Comparison of ENCODE assay signal across 10 cellular contexts in the genomic region with DNA sequence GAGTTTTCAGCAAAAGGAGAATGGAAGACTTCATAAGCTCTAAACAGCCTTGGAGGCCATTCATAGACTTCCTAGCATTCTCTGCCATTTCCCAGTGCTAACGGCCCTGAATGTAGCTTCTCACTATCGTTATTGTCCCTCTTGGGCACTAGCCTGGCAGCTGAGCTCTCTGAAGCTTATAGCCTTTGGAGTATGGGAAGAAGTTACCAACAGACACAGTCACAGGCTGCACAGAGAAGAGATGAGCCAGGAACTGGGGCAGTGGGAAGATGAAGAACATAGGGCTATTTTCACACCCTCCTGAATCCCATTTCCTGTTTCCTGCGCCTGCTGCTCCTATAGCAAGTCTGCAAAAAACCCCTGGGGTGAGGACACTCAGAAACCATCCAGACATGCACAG. TPM values are rescaled to one million over a fixed set of nuclear protein-coding genes. Genes with fewer than 3 reads are reported as not detected.
DNase-seq lines count a peak whose midpoint lies in the region; ATAC-seq, FAIRE-seq and TF ChIP-seq lines count a peak whose summit lies in the region.
"Had no signal": no experiment of that assay in that cellular context is flagged by ENCODE, and none has a peak within 500 bp of the region (broad histone marks: within the 10 kb centered on the region; RNA-seq: fewer than 3 reads in every experiment).

No MANE protein-coding gene starts in this region.

- WGBS in smooth muscle cell (ENCODE audit: low lambda C conversion rate) = 19% methylated on average over 3 of the region's 3 CpGs

- peaks cover 5% of the 10 kb centered on the region for H3F3A ChIP-seq in smooth muscle cell (ENCODE audit: low read depth)

- DNase-seq in HT1080 (ENCODE audit: low read depth) (peak; percentile 6), astrocyte (ENCODE audit: low read depth) (no peak), iPS-NIHi7 (ENCODE audit: extremely low spot score) (peak; percentile 43), smooth muscle cell (lab: John Stamatoyannopoulos, UW; ENCODE audit: unreplicated experiment) (no peak), NCI-H774 (lab: John Stamatoyannopoulos, UW) (no peak), NCI-H128 (lab: John Stamatoyannopoulos, UW; ENCODE audit: unreplicated experiment) (no peak)
- DNase-seq: naive thymus-derived CD8-positive, alpha-beta T cell; NCI-H1930; T-helper 9 cell had no signal

- ATAC-seq in HG03432 (IDR thresholded peaks at IDR 0.05; ENCODE audit: unreplicated experiment) = no peak
- ATAC-seq: naive thymus-derived CD8-positive, alpha-beta T cell had no signal

- H3K4me3 ChIP-seq in astrocyte (ENCODE audit: insufficient read depth, low read depth, low read length) = no peak overlapping the region
- no peak overlapping the region for H3K4me3 ChIP-seq in smooth muscle cell

- TF ChIP-seq CTCF in astrocyte (IDR thresholded peaks at IDR 0.05; ENCODE audit: insufficient read depth, low read depth, low read length) (no peak), smooth muscle cell (IDR thresholded peaks at IDR 0.05; ENCODE audit: borderline replicate concordance, insufficient read depth, poor library complexity, severe bottlenecking) (no peak)

- H3K27me3 ChIP-seq in astrocyte (ENCODE audit: insufficient read depth, low read length) = no peaks in the 10 kb centered on the region
- H3K27me3 ChIP-seq in smooth muscle cell (ENCODE audit: low read depth) = no peaks in the 10 kb centered on the region

- no peaks in the 10 kb centered on the region for H3K79me2 ChIP-seq in astrocyte (ENCODE audit: insufficient read depth, low read length)
- no peaks in the 10 kb centered on the region for H3K79me2 ChIP-seq in smooth muscle cell (ENCODE audit: low read depth)

- no peak overlapping the region for H3K27ac ChIP-seq in astrocyte (ENCODE audit: low read depth, low read length)
- peak overlapping the region; percentile 82 for H3K27ac ChIP-seq in smooth muscle cell (ENCODE audit: low read depth)

- H3K27ac Mint-ChIP-seq in astrocyte (ENCODE audit: unreplicated experiment) = peak overlapping the region; percentile 82
- H3K27ac Mint-ChIP-seq: naive thymus-derived CD8-positive, alpha-beta T cell had no signal

- no peaks in the 10 kb centered on the region for H3K27me3 Mint-ChIP-seq in astrocyte (ENCODE audit: low read depth, unreplicated experiment)
- H3K27me3 Mint-ChIP-seq: naive thymus-derived CD8-positive, alpha-beta T cell had no signal

- H3K36me3 ChIP-seq in astrocyte (ENCODE audit: insufficient read depth, low read length) = no peaks in the 10 kb centered on the region
- no peaks in the 10 kb centered on the region for H3K36me3 ChIP-seq in smooth muscle cell (ENCODE audit: low read depth)

- H3K9me3 ChIP-seq in astrocyte (ENCODE audit: insufficient read depth, low read depth, low read length) (no peaks in the 10 kb centered on the region), smooth muscle cell (replicated peaks; ENCODE audit: low read depth) (no peaks in the 10 kb centered on the region)

- H3K4me1 Mint-ChIP-seq in astrocyte (ENCODE audit: low read depth, unreplicated experiment) = peaks cover 22% of the 10 kb centered on the region

- no peaks in the 10 kb centered on the region for H3K9me3 Mint-ChIP-seq in astrocyte (ENCODE audit: unreplicated experiment)

- H3K4me2 ChIP-seq in astrocyte (ENCODE audit: low read length) (no peak overlapping the region), smooth muscle cell (peak overlapping the region; percentile 76)

- H3K4me1 ChIP-seq in astrocyte (ENCODE audit: insufficient read depth, low read length) (peaks cover 9% of the 10 kb centered on the region), smooth muscle cell (ENCODE audit: low read depth) (peaks cover 26% of the 10 kb centered on the region)

- no peaks in the 10 kb centered on the region for H3K36me3 Mint-ChIP-seq in astrocyte (ENCODE audit: low read depth, unreplicated experiment)
- H3K36me3 Mint-ChIP-seq: naive thymus-derived CD8-positive, alpha-beta T cell had no signal

- H3K9ac ChIP-seq in astrocyte (ENCODE audit: low read length) = no peak overlapping the region
- H3K9ac ChIP-seq in smooth muscle cell (ENCODE audit: low read depth) = peak overlapping the region; percentile 1

- FAIRE-seq in astrocyte (lab: Jason Lieb, UNC) = no peak

- no peaks in the 10 kb centered on the region for H4K20me1 ChIP-seq in astrocyte (ENCODE audit: insufficient read depth, low read length)
- H4K20me1 ChIP-seq in smooth muscle cell (ENCODE audit: low read depth) = no peaks in the 10 kb centered on the region

- H2AFZ ChIP-seq in astrocyte (ENCODE audit: low read depth, low read length) (peak overlapping the region; percentile 30), smooth muscle cell (ENCODE audit: low read depth) (peak overlapping the region; percentile 38)

- no peak overlapping the region for H3K4me3 Mint-ChIP-seq in astrocyte (ENCODE audit: unreplicated experiment)
- H3K4me3 Mint-ChIP-seq: naive thymus-derived CD8-positive, alpha-beta T cell had no signal

RNA-seq across cellular contexts. Expression of a gene that starts 29.1 kb away (rescaled TPM):
- total RNA-seq in HT1080 (2014; rRNA removed; shearing (Covaris generic)) = 14.0 and 17.1 TPM in 2 replicates
- polyA plus RNA-seq in HT1080 (2015; cell fraction: cytosol; rRNA removed) = 16.4 and 19.5 TPM in 2 replicates
- 12.6 and 12.9 TPM in 2 replicates for polyA plus RNA-seq in HT1080 (2015; cell fraction: nucleus; rRNA removed)
- total RNA-seq in astrocyte (22.8 and 24.8 TPM in 2 replicates), smooth muscle cell (26.7 and 28.2 TPM in 2 replicates)
- 2.7 and 5.1 TPM in 2 replicates for polyA plus RNA-seq in smooth muscle cell

Comparison
In these comparisons a context has a peak if more than half of its experiments do, and no peak if none do; other contexts are left out.
1. DNase-seq: peak in HT1080 (single experiment) and iPS-NIHi7 (single experiment); none in astrocyte (single experiment), smooth muscle cell (single experiment), NCI-H774 (single experiment) and NCI-H128 (single experiment).